In genomic region chr6:43016935-43017334, GRCh38 we compare ENCODE assay signal across 16 cellular contexts. TPM values are rescaled to one million over a fixed set of nuclear protein-coding genes. Genes with fewer than 3 reads are reported as not detected.
A peak's percentile ranks its signal among the peaks of the same experiment; 100 is the strongest.
DNase-seq lines count a peak whose midpoint lies in the region; ATAC-seq and TF ChIP-seq lines count a peak whose summit lies in the region.
"Had no signal": no experiment of that assay in that cellular context is flagged by ENCODE, and none has a peak within 500 bp of the region (broad histone marks: within the 10 kb centered on the region; RNA-seq: fewer than 3 reads in every experiment).

No MANE protein-coding gene starts in this region.

- H3K27ac ChIP-seq in thoracic aorta = peak overlapping the region; percentile 36 to 39
- H3K27ac ChIP-seq: A549, lower lobe of right lung, neural progenitor cell had no signal

- no peaks in the 10 kb centered on the region for H3K9me3 Mint-ChIP-seq in activated naive CD4-positive, alpha-beta T cell treated with anti-CD3 and anti-CD28 coated beads, Interleukin-2, amount 50 U/mL, for 24 hours
- H3K9me3 Mint-ChIP-seq in dendritic cell treated with granulocyte-macrophage colony-stimulating factor and Interleukin-4, amounts not matched to agents 40 ng/mL and 50 ng/mL, for 4 days = no peaks in the 10 kb centered on the region
- H3K9me3 Mint-ChIP-seq: effector memory CD8-positive, alpha-beta T cell; neural progenitor cell had no signal

- H3K4me3 ChIP-seq in mucosa of stomach (ENCODE audit: low read length) (no peak overlapping the region), thoracic aorta (peak overlapping the region; percentile 47)
- H3K4me3 ChIP-seq: A549, lower lobe of right lung, neural progenitor cell had no signal

- H3K27me3 ChIP-seq in mucosa of stomach (ENCODE audit: control insufficient read depth, insufficient read depth, low read length) (no peaks in the 10 kb centered on the region), thoracic aorta (replicated peaks; ENCODE audit: insufficient read depth) (no peaks in the 10 kb centered on the region)
- H3K27me3 ChIP-seq: neural progenitor cell had no signal

- no peak overlapping the region for H3K4me3 Mint-ChIP-seq in activated naive CD4-positive, alpha-beta T cell treated with anti-CD3 and anti-CD28 coated beads, Interleukin-2, amount 50 U/mL, for 24 hours
- H3K4me3 Mint-ChIP-seq in dendritic cell treated with granulocyte-macrophage colony-stimulating factor and Interleukin-4, amounts not matched to agents 40 ng/mL and 50 ng/mL, for 4 days = no peak overlapping the region
- H3K4me3 Mint-ChIP-seq: neural progenitor cell had no signal

- H3K9me3 ChIP-seq in mucosa of stomach (ENCODE audit: control insufficient read depth, low read length) (no peaks in the 10 kb centered on the region), thoracic aorta (no peaks in the 10 kb centered on the region)
- H3K9me3 ChIP-seq: A549, lower lobe of right lung had no signal

- H3K36me3 ChIP-seq in mucosa of stomach (ENCODE audit: control insufficient read depth, insufficient read depth, low read length) (peaks cover 4% of the 10 kb centered on the region), thoracic aorta (peaks cover 22% of the 10 kb centered on the region)
- H3K36me3 ChIP-seq: neural progenitor cell had no signal

- H3K4me1 Mint-ChIP-seq in activated naive CD4-positive, alpha-beta T cell treated with anti-CD3 and anti-CD28 coated beads, Interleukin-2, amount 50 U/mL, for 24 hours = peaks cover 85% of the 10 kb centered on the region
- H3K4me1 Mint-ChIP-seq in dendritic cell treated with granulocyte-macrophage colony-stimulating factor and Interleukin-4, amounts not matched to agents 40 ng/mL and 50 ng/mL, for 4 days (ENCODE audit: low read depth) = peaks cover 73% of the 10 kb centered on the region

- no peak for DNase-seq in activated naive CD4-positive, alpha-beta T cell treated with anti-CD3 and anti-CD28 coated beads, Interleukin-2, amount 50 U/mL, for 16 hours
- DNase-seq in thoracic aorta (ENCODE audit: low spot score) (no peak), NCI-H1417 (lab: John Stamatoyannopoulos, UW) (no peak)
- DNase-seq: activated gamma-delta T cell; effector memory CD8-positive, alpha-beta T cell; KG1; lower lobe of right lung; NCI-H446 treated with DMSO at 0.1 percent for 48 hours; stimulated activated naive CD4-positive, alpha-beta T cell had no signal

- H3K27ac Mint-ChIP-seq in activated naive CD4-positive, alpha-beta T cell treated with anti-CD3 and anti-CD28 coated beads, Interleukin-2, amount 50 U/mL, for 24 hours = peak overlapping the region; percentile 35
- H3K27ac Mint-ChIP-seq in dendritic cell treated with granulocyte-macrophage colony-stimulating factor and Interleukin-4, amounts not matched to agents 40 ng/mL and 50 ng/mL, for 4 days = peak overlapping the region; percentile 88
- H3K27ac Mint-ChIP-seq: neural progenitor cell had no signal

- ATAC-seq in thoracic aorta (ENCODE audit: insufficient number of reproducible peaks, low FRiP score, low read depth) = no peak
- no peak for ATAC-seq in GM18498 (IDR thresholded peaks at IDR 0.05; ENCODE audit: unreplicated experiment)
- no peak for ATAC-seq in HG02623 (IDR thresholded peaks at IDR 0.05; ENCODE audit: unreplicated experiment)
- ATAC-seq: A549; effector memory CD8-positive, alpha-beta T cell; lower lobe of right lung had no signal

- H3K36me3 Mint-ChIP-seq in activated naive CD4-positive, alpha-beta T cell treated with anti-CD3 and anti-CD28 coated beads, Interleukin-2, amount 50 U/mL, for 24 hours = peaks cover 1% of the 10 kb centered on the region
- peaks cover 86% of the 10 kb centered on the region for H3K36me3 Mint-ChIP-seq in dendritic cell treated with granulocyte-macrophage colony-stimulating factor and Interleukin-4, amounts not matched to agents 40 ng/mL and 50 ng/mL, for 4 days (ENCODE audit: low read depth)

- no peak for TF ChIP-seq CTCF in thoracic aorta (IDR thresholded peaks at IDR 0.05)

- intact Hi-C loops in dendritic cell treated with granulocyte-macrophage colony-stimulating factor and Interleukin-4, amounts not matched to agents 40 ng/mL and 50 ng/mL, for 4 days (cut with micrococcal nuclease) = no loop called here

- no peaks in the 10 kb centered on the region for H3K27me3 Mint-ChIP-seq in activated naive CD4-positive, alpha-beta T cell treated with anti-CD3 and anti-CD28 coated beads, Interleukin-2, amount 50 U/mL, for 24 hours
- H3K27me3 Mint-ChIP-seq in dendritic cell treated with granulocyte-macrophage colony-stimulating factor and Interleukin-4, amounts not matched to agents 40 ng/mL and 50 ng/mL, for 4 days = no peaks in the 10 kb centered on the region
- H3K27me3 Mint-ChIP-seq: effector memory CD8-positive, alpha-beta T cell had no signal

- peaks cover 43% of the 10 kb centered on the region for H3K4me1 ChIP-seq in mucosa of stomach (ENCODE audit: control insufficient read depth, insufficient read depth, low read length)
- H3K4me1 ChIP-seq in thoracic aorta (ENCODE audit: control insufficient read depth in 1 of 2, low read depth in 2 of 2) = peaks cover 35 to 57% of the 10 kb centered on the region in 2 donors

- H3K9ac ChIP-seq in mucosa of stomach (ENCODE audit: low read length) = peak overlapping the region; percentile 13
- H3K9ac ChIP-seq: neural progenitor cell had no signal

RNA-seq across cellular contexts. Expression of gene KLHDC3, which starts 2.9 kb away (rescaled TPM):
- total RNA-seq in thoracic aorta = 100 to 1,000 TPM in 1 of 2 donors, 10 to 100 TPM in 1; 87.3 to 105 TPM

RNA-seq across cellular contexts. Expression of gene MEA1, which starts 3.2 kb away (rescaled TPM):
- 10 to 100 TPM; 41.2 to 49.6 TPM for total RNA-seq in thoracic aorta

RNA-seq across cellular contexts. Expression of gene RRP36, which starts 4.5 kb away (rescaled TPM):
- total RNA-seq in thoracic aorta = 10 to 100 TPM; 61.6 to 76.2 TPM

RNA-seq across cellular contexts. Expression of gene PPP2R5D, which starts 32.6 kb away (rescaled TPM):
- total RNA-seq in thoracic aorta = 10 to 100 TPM; 20.1 to 37.1 TPM

RNA-seq across cellular contexts. Expression of gene CUL7, which starts 36.7 kb away (rescaled TPM):
- total RNA-seq in thoracic aorta = 10 to 100 TPM; 10.0 to 14.8 TPM
